ENCODE assay signal across 1 cellular context in the genomic region with DNA sequence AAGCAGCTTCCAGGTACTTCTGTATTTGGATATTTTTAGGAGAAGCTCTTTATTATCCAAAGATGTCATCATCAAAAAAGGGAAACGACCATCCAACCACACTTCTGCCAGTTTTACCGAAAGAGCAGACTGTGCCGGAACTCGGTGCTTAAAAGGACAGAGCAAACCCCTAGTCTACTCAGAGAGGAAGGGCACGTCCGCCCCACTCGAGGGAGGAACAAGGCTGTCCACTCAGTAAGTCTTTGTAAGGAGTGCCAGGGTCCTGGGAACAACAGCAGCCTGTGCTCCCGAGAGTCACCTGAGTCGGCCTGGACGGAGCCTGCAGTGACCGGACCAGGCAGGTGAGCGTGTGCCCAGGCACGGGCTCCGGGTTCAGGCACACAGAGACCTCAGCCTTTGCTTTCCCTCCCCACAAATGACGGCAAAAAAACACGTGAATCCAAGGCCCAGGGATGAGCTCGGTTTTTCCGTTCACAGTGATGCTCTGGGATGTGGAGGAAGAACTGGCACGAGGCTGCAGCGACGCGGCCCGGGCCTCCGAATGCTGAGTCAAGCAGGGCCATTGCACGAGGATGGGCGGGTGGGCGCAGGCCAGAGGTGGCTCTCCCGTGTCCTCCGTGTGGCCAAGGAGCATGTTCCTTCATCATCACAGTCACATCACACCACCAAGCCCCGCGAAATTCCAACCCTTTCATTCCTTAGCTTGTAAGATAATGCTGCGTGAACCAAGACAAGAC.
TF ChIP-seq lines count a peak whose summit lies in the region.

No MANE protein-coding gene starts in this region.

TF ChIP-seq in WTC11, 78 proteins besides CTCF, POLR2A, EP300 and RAD21 (continued from another document):
- TF ChIP-seq, protein P1, sequence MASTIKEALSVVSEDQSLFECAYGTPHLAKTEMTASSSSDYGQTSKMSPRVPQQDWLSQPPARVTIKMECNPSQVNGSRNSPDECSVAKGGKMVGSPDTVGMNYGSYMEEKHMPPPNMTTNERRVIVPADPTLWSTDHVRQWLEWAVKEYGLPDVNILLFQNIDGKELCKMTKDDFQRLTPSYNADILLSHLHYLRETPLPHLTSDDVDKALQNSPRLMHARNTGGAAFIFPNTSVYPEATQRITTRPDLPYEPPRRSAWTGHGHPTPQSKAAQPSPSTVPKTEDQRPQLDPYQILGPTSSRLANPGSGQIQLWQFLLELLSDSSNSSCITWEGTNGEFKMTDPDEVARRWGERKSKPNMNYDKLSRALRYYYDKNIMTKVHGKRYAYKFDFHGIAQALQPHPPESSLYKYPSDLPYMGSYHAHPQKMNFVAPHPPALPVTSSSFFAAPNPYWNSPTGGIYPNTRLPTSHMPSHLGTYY (CRISPR knock-in tag; IDR thresholded peaks at IDR 0.05), result no peak
TF ChIP-seq in WTC11: peak in this region for 0.
